In the genomic region with DNA sequence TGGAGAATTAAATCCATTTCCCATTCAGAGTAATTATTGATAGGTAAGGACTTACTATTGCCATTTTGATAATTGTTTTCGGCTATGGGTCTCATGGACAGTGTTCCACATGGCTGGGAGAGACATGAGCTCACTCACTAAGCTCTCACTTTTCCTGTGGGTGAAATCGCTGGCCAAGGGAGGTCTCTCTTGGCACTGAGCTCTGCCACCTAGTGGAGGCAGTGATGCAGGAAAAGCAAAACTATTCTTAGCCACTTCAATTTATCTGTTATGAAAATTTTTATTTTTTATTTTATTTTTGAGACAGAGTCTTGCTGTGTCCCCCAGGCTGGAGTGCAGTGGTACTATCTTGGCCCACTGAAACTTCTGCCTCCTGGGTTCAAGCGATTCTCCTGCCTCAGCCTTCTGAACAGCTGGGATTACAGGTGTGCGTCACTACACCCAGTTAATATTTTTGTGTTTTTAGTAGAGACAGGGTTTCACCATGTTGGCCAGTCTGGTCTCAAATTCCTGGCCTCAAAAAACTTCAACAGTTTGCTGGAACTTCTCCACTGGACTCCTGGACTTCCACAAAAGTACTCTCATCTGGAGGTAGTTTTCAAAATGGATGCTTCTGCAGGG, we compare ENCODE assay signal across 8 cellular contexts. TPM values are rescaled to one million over a fixed set of nuclear protein-coding genes. Genes with fewer than 3 reads are reported as not detected.
DNase-seq lines count a peak whose midpoint lies in the region; ATAC-seq and TF ChIP-seq lines count a peak whose summit lies in the region.

No MANE protein-coding gene starts in this region.

- intact Hi-C loops in body of pancreas (cut with DNase I), result no loop called here

- H3K27me3 ChIP-seq in body of pancreas, result no peaks in the 10 kb centered on the region

- no peak overlapping the region for H3K27ac ChIP-seq in body of pancreas

- no peaks in the 10 kb centered on the region for H3K36me3 ChIP-seq in body of pancreas (replicated peaks in 1 of 2; ENCODE audit: insufficient read depth in 1 of 2, low read depth in 2 of 2)

- WGBS in body of pancreas, 2 donors, result 24 to 27% methylated on average over 4 of the region's 4 CpGs

- peak; percentile 71 to 82 (median 79) for TF ChIP-seq CTCF in body of pancreas (IDR thresholded peaks at IDR 0.05)

- peak; percentile 43 for ATAC-seq in body of pancreas
- ATAC-seq in GM18502 (IDR thresholded peaks at IDR 0.05; ENCODE audit: poor library complexity, unreplicated experiment), result no peak

- H3K9me3 ChIP-seq in body of pancreas, result no peaks in the 10 kb centered on the region

- TF ChIP-seq POLR2A in body of pancreas (IDR thresholded peaks at IDR 0.05), result no peak

- peak; percentile 31 for DNase-seq in NK-92 treated with Interleukin-12 subunit alpha and Interleukin-12 subunit beta, amount 100 ng/mL, for 24 hours (lab: John Stamatoyannopoulos, UW)
- DNase-seq in NK-92 (lab: John Stamatoyannopoulos, UW; ENCODE audit: unreplicated experiment), result no peak
- DNase-seq in NCI-H1930 (lab: John Stamatoyannopoulos, UW), result peak; percentile 8 to 33
- DNase-seq in T-helper 9 cell, result peak; percentile 38
- DNase-seq in body of pancreas, result peak; percentile 76 to 82 (median 80)
- peak; percentile 75 for DNase-seq in iPS-NIHi7 (ENCODE audit: extremely low spot score)
- peak in 2 of 3 donors; percentile 38 to 59 for DNase-seq in stimulated activated CD4-positive, alpha-beta T cell treated with anti-CD3 and anti-CD28 coated beads, Interleukin-12 subunit alpha, Interleukin-12 subunit beta, amount 100 ng/mL, for 48 hours (ENCODE audit: low read depth in 2 of 3, low spot score in 1 of 3)

- H3K4me3 ChIP-seq in body of pancreas, result no peak overlapping the region

- H3K4me1 ChIP-seq in body of pancreas, result peaks cover 8% of the 10 kb centered on the region

RNA-seq across cellular contexts. Expression of a gene that starts 4.7 kb away (rescaled TPM):
- 10 to 100 TPM; 26.4 to 52.4 TPM for total RNA-seq in body of pancreas

RNA-seq across cellular contexts. Expression of a gene that starts 16.0 kb away (rescaled TPM):
- total RNA-seq in body of pancreas, result not detected

RNA-seq across cellular contexts. Expression of a gene that starts 56.0 kb away (rescaled TPM):
- total RNA-seq in body of pancreas, result 10 to 100 TPM in 1 of 2 donors, 1 to 10 TPM in 1; 8.2 to 41.2 TPM
